14 cellular contexts compared by ENCODE assay signal in the genomic region with DNA sequence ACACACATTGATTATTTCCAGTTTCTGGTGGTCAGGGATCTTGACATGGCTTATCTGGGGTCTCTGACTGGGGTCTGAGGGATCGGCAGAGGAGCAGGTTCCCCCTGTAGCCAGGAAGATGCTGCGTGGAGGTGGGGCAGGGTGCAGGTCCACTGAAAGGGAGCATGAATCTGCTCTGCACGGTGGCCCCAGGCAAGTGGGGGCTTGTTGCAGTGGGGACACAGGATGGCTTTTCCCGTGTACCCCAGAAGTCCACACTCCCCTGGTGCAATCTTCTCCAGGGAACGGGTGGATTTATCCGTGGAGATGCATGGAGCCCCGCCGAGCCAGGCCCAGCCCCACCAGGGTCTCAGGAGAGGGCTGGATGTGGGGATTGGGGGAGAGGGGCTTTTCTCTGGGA.
DNase-seq lines count a peak whose midpoint lies in the region; ATAC-seq and TF ChIP-seq lines count a peak whose summit lies in the region.
"Had no signal": no experiment of that assay in that cellular context is flagged by ENCODE, and none has a peak within 500 bp of the region (broad histone marks: within the 10 kb centered on the region; RNA-seq: fewer than 3 reads in every experiment).

No MANE protein-coding gene starts in this region.

- ATAC-seq in Right ventricle myocardium superior (ENCODE audit: poor library complexity) (no peak), RWPE2 (ENCODE audit: low read depth) (no peak), lower lobe of right lung (no peak), GM21447 (IDR thresholded peaks at IDR 0.05; ENCODE audit: unreplicated experiment) (no peak)
- ATAC-seq: CD8-positive, alpha-beta T cell; HepG2 had no signal

- intact Hi-C loops in Right ventricle myocardium superior (cut with DNase I) (no loop called here), lower lobe of right lung (cut with DNase I) (no loop called here)

- no peaks in the 10 kb centered on the region for H3K4me1 Mint-ChIP-seq in activated CD4-positive, alpha-beta memory T cell treated with anti-CD3 and anti-CD28 coated beads, Interleukin-2, amount 10 ng/mL, durations not matched to agents 7 days and 5 days
- H3K4me1 Mint-ChIP-seq: B cell had no signal

- H3K27ac ChIP-seq in right atrium auricular region (no peak overlapping the region), RWPE2 (ENCODE audit: poor library complexity, severe bottlenecking) (no peak overlapping the region), lower lobe of right lung (no peak overlapping the region)
- H3K27ac ChIP-seq: BLaER1 treated with 17β-estradiol and CSF1 and Interleukin-3, amounts not matched to agents 10 nM and 100 nM had no signal

- H3K9me3 ChIP-seq in right atrium auricular region, result no peaks in the 10 kb centered on the region
- no peaks in the 10 kb centered on the region for H3K9me3 ChIP-seq in RWPE2 (ENCODE audit: severe bottlenecking)
- H3K9me3 ChIP-seq in lower lobe of right lung, result no peaks in the 10 kb centered on the region
- H3K9me3 ChIP-seq: HAP-1 had no signal

- TF ChIP-seq CTCF in right atrium auricular region (IDR thresholded peaks at IDR 0.05) (no peak), RWPE2 (IDR thresholded peaks at IDR 0.05; ENCODE audit: poor library complexity, severe bottlenecking) (no peak), lower lobe of right lung (IDR thresholded peaks at IDR 0.05) (no peak)

- H3K36me3 Mint-ChIP-seq in activated CD4-positive, alpha-beta memory T cell treated with anti-CD3 and anti-CD28 coated beads, Interleukin-2, amount 10 ng/mL, durations not matched to agents 7 days and 5 days (ENCODE audit: low read depth), result no peaks in the 10 kb centered on the region
- H3K36me3 Mint-ChIP-seq: CD8-positive, alpha-beta T cell had no signal

- no peaks in the 10 kb centered on the region for H3K36me3 ChIP-seq in right atrium auricular region
- H3K36me3 ChIP-seq in RWPE2 (ENCODE audit: low read depth), result no peaks in the 10 kb centered on the region
- no peaks in the 10 kb centered on the region for H3K36me3 ChIP-seq in lower lobe of right lung
- H3K36me3 ChIP-seq: BLaER1 treated with 17β-estradiol and CSF1 and Interleukin-3, amounts not matched to agents 10 nM and 100 nM; HAP-1 had no signal

- no peak overlapping the region for H3K4me3 Mint-ChIP-seq in activated CD4-positive, alpha-beta memory T cell treated with anti-CD3 and anti-CD28 coated beads, Interleukin-2, amount 10 ng/mL, durations not matched to agents 7 days and 5 days
- H3K4me3 Mint-ChIP-seq: B cell; CD8-positive, alpha-beta T cell had no signal

- H3K4me3 ChIP-seq in right atrium auricular region, result no peak overlapping the region
- no peak overlapping the region for H3K4me3 ChIP-seq in RWPE2 (ENCODE audit: severe bottlenecking)
- no peak overlapping the region for H3K4me3 ChIP-seq in lower lobe of right lung
- H3K4me3 ChIP-seq: BLaER1 treated with 17β-estradiol and CSF1 and Interleukin-3, amounts not matched to agents 10 nM and 100 nM; HAP-1 had no signal

- H3K27me3 Mint-ChIP-seq in activated CD4-positive, alpha-beta memory T cell treated with anti-CD3 and anti-CD28 coated beads, Interleukin-2, amount 10 ng/mL, durations not matched to agents 7 days and 5 days, result no peaks in the 10 kb centered on the region

- DNase-seq in Right ventricle myocardium superior, result peak; percentile 24
- DNase-seq in right atrium auricular region (ENCODE audit: low spot score), result no peak
- DNase-seq in RWPE2 (ENCODE audit: low spot score), result peak; percentile 45
- peak; percentile 13 for DNase-seq in lower lobe of right lung
- DNase-seq in activated CD4-positive, alpha-beta memory T cell treated with anti-CD3 and anti-CD28 coated beads, Interleukin-2, amount 10 ng/mL, durations not matched to agents 7 days and 5 days, result no peak
- DNase-seq: Calu3; CD8-positive, alpha-beta T cell; GF-D8; GOT3 had no signal

- POLR2A ChIA-PET in activated CD4-positive, alpha-beta memory T cell treated with anti-CD3 and anti-CD28 coated beads, Interleukin-2, amount 10 ng/mL, durations not matched to agents 7 days and 5 days (lab: Charles Lee), result no interaction called here

- H3K27ac Mint-ChIP-seq in activated CD4-positive, alpha-beta memory T cell treated with anti-CD3 and anti-CD28 coated beads, Interleukin-2, amount 10 ng/mL, durations not matched to agents 7 days and 5 days, result no peak overlapping the region
- H3K27ac Mint-ChIP-seq: B cell; CD8-positive, alpha-beta T cell had no signal

- H3K9me3 Mint-ChIP-seq in activated CD4-positive, alpha-beta memory T cell treated with anti-CD3 and anti-CD28 coated beads, Interleukin-2, amount 10 ng/mL, durations not matched to agents 7 days and 5 days, result no peaks in the 10 kb centered on the region
- H3K9me3 Mint-ChIP-seq: CD8-positive, alpha-beta T cell had no signal

- H3K4me1 ChIP-seq in right atrium auricular region (no peaks in the 10 kb centered on the region), RWPE2 (ENCODE audit: insufficient read depth, poor library complexity, severe bottlenecking) (no peaks in the 10 kb centered on the region), lower lobe of right lung (no peaks in the 10 kb centered on the region)
- H3K4me1 ChIP-seq: HAP-1 had no signal

- H3K27me3 ChIP-seq in right atrium auricular region (no peaks in the 10 kb centered on the region), RWPE2 (ENCODE audit: insufficient read depth, poor library complexity, severe bottlenecking) (peaks cover 69% of the 10 kb centered on the region), lower lobe of right lung (ENCODE audit: low read depth) (peaks cover 19% of the 10 kb centered on the region)
- H3K27me3 ChIP-seq: BLaER1 treated with 17β-estradiol and CSF1 and Interleukin-3, amounts not matched to agents 10 nM and 100 nM had no signal

- CTCF ChIA-PET in activated CD4-positive, alpha-beta memory T cell treated with anti-CD3 and anti-CD28 coated beads, Interleukin-2, amount 10 ng/mL, durations not matched to agents 7 days and 5 days (lab: Charles Lee), result no interaction called here

Comparison
In these comparisons a context has a peak if more than half of its experiments do, and no peak if none do; other contexts are left out.
1. DNase-seq: peak in Right ventricle myocardium superior (single experiment), RWPE2 (single experiment) and lower lobe of right lung (single experiment); none in right atrium auricular region (single experiment) and activated CD4-positive, alpha-beta memory T cell treated with anti-CD3 and anti-CD28 coated beads, Interleukin-2, amount 10 ng/mL, durations not matched to agents 7 days and 5 days (single experiment).